21 cellular contexts compared by ENCODE assay signal in genomic region chr1:240234477-240235225, GRCh38.
A peak's percentile ranks its signal among the peaks of the same experiment; 100 is the strongest.
DNase-seq lines count a peak whose midpoint lies in the region; ATAC-seq and TF ChIP-seq lines count a peak whose summit lies in the region.
"Had no signal": no experiment of that assay in that cellular context is flagged by ENCODE, and none has a peak within 500 bp of the region (broad histone marks: within the 10 kb centered on the region; RNA-seq: fewer than 3 reads in every experiment).

No MANE protein-coding gene starts in this region.

- H3K36me3 ChIP-seq in ACC112 (ENCODE audit: insufficient read depth, low read length): 0 out of 2 replicates have a peak, but pooled peaks cover 3% of the 10 kb centered on the region
- no peaks in the 10 kb centered on the region for H3K36me3 ChIP-seq in left ventricle myocardium inferior
- H3K36me3 ChIP-seq: neutrophil had no signal

- no peak for ATAC-seq in HG03442 (IDR thresholded peaks at IDR 0.05; ENCODE audit: unreplicated experiment)
- no peak for ATAC-seq in HG02759 (IDR thresholded peaks at IDR 0.05; ENCODE audit: unreplicated experiment)

- H3K4me1 ChIP-seq in ACC112 (ENCODE audit: control insufficient read depth, insufficient read depth, low read length, unreplicated experiment) (peaks cover 53% of the 10 kb centered on the region), left ventricle myocardium inferior (no peaks in the 10 kb centered on the region)
- H3K4me1 ChIP-seq: Caco-2 had no signal

- H3K27me3 ChIP-seq in ACC112 (ENCODE audit: insufficient read depth, low read length): no peaks in the 10 kb centered on the region
- peaks cover 14% of the 10 kb centered on the region for H3K27me3 ChIP-seq in left ventricle myocardium inferior (ENCODE audit: low read depth)
- H3K27me3 ChIP-seq: neutrophil had no signal

- H3K79me2 ChIP-seq in ACC112 (ENCODE audit: control insufficient read depth, insufficient read depth, low read length, unreplicated experiment): no peaks in the 10 kb centered on the region

- peak; percentile 95 for DNase-seq in HCEC 1CT
- DNase-seq in amniotic epithelial cell (ENCODE audit: low read depth): peak; percentile 81
- peak; percentile 25 for DNase-seq in glomerular visceral epithelial cell (ENCODE audit: extremely low spot score)
- no peak for DNase-seq in hippocampal formation (lab: John Stamatoyannopoulos, UW)
- DNase-seq in left ventricle myocardium inferior: no peak
- DNase-seq: activated CD4-positive, alpha-beta memory T cell treated with anti-CD3 and anti-CD28 coated beads for 36 hours; activated naive CD8-positive, alpha-beta T cell treated with anti-CD3 and anti-CD28 coated beads for 36 hours; activated T-cell treated with anti-CD3 and anti-CD28 coated beads, Interleukin-2, amount 50 U/mL, for 48 hours; Caco-2; endodermal cell; glutamatergic neuron; islet precursor cell; Karpas-422; midbrain; NCI-H510A; trophoblast cell had no signal

- no peak for TF ChIP-seq CTCF in left ventricle myocardium inferior (IDR thresholded peaks at IDR 0.05; ENCODE audit: borderline replicate concordance)

- H3K9me3 ChIP-seq in left ventricle myocardium inferior (replicated peaks): no peaks in the 10 kb centered on the region
- H3K9me3 ChIP-seq: Caco-2, neutrophil had no signal

- H2AFZ ChIP-seq in ACC112 (ENCODE audit: low read length, unreplicated experiment): no peak overlapping the region

- H3K4me3 ChIP-seq in ACC112 (ENCODE audit: low read depth, low read length) (peak overlapping the region; percentile 39; the same call in 1 of the 2 replicates), left ventricle myocardium inferior (no peak overlapping the region)

- intact Hi-C loops in left ventricle myocardium inferior (cut with micrococcal nuclease): no loop called here

- H3K27ac ChIP-seq in ACC112 (ENCODE audit: low read depth, low read length) (peak overlapping the region; percentile 92), left ventricle myocardium inferior (replicated peaks) (no peak overlapping the region)
- H3K27ac ChIP-seq: HL-60, neutrophil had no signal

Comparison
In these comparisons a context has a peak if more than half of its experiments do, and no peak if none do; other contexts are left out.
1. DNase-seq: peak in HCEC 1CT (single experiment), amniotic epithelial cell (single experiment) and glomerular visceral epithelial cell (single experiment); none in hippocampal formation (0 of 2) and left ventricle myocardium inferior (single experiment).